In the genomic region with DNA sequence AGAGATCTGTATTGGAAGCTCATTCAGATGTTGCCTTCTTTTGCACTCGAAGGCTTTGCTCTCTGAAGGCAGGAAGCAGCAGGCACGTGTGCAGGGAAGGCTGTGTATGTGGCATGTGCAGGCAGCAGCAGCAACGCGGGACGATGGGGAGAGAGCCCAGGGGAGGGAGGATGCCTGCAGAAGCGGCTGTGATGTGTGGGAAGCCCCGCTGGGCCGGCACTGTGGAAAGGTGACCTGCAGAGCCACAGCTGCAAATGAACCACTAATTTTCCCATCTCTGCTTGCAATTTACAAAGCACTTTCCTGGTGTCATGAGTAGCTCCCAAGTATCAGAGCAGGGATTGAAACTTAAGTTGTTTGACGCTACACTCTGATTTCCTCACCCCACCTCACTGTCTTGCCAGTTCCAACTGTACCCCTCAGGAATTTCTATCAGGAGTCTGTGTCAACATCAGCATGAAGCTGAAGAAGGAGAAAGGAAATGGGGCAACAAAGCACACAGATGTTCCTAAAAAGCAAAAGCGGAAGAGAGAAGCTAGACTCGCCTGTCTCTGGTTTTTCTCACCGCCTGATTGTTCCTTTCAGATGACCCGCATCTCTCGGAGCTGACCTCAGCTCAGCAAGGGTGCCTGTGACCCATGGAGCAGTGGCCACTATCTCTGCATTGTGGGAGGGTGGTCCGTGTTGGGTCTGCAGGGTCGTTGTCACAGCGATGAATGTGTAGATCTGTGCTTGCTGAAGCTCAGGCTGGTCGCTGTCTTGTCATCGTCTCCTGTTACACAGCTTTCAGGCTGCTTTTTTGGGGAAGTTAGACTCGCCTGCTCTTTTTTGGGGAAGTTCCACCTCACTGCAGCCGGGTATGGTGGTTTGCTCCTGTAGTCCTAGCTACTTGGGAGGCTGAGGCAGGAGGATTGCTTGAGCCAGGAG, we compare ENCODE assay signal across 8 cellular contexts.
DNase-seq lines count a peak whose midpoint lies in the region; ATAC-seq, FAIRE-seq and TF ChIP-seq lines count a peak whose summit lies in the region.

No MANE protein-coding gene starts in this region.

- no peaks in the 10 kb centered on the region for H3K9me3 ChIP-seq in mesodermal cell (ENCODE audit: control insufficient read depth, low read length)

- peaks cover 9% of the 10 kb centered on the region for H3K4me1 ChIP-seq in mesodermal cell (ENCODE audit: control insufficient read depth, insufficient read depth, low read length, poor library complexity, severe bottlenecking)

- H3K27me3 Mint-ChIP-seq in activated CD4-positive, alpha-beta memory T cell treated with anti-CD3 and anti-CD28 coated beads, Interleukin-2, amount 10 ng/mL, durations not matched to agents 7 days and 5 days, result peaks cover 3% of the 10 kb centered on the region

- no peak for TF ChIP-seq CTCF in coronary artery (IDR thresholded peaks at IDR 0.05)

- 34 to 45% methylated on average over 13 to 20 of the region's 21 CpGs for WGBS in mesodermal cell (ENCODE audit: insufficient coverage in 2 of 2), 2 experiments

- CTCF ChIA-PET in activated CD4-positive, alpha-beta memory T cell treated with anti-CD3 and anti-CD28 coated beads, Interleukin-2, amount 10 ng/mL, durations not matched to agents 7 days and 5 days (lab: Charles Lee), result interaction anchor here (0.8 kb wide), 1 partner anchor 158 kb away, joined by 3 read pairs; no protein-coding TSS in a partner anchor

- H3K9me3 Mint-ChIP-seq in activated CD4-positive, alpha-beta memory T cell treated with anti-CD3 and anti-CD28 coated beads, Interleukin-2, amount 10 ng/mL, durations not matched to agents 7 days and 5 days, result no peaks in the 10 kb centered on the region

- ATAC-seq in GM19328 (IDR thresholded peaks at IDR 0.05; ENCODE audit: unreplicated experiment), result peak; percentile 61

- H3K36me3 Mint-ChIP-seq in activated CD4-positive, alpha-beta memory T cell treated with anti-CD3 and anti-CD28 coated beads, Interleukin-2, amount 10 ng/mL, durations not matched to agents 7 days and 5 days (ENCODE audit: low read depth), result no peaks in the 10 kb centered on the region

- H3K4me1 Mint-ChIP-seq in activated CD4-positive, alpha-beta memory T cell treated with anti-CD3 and anti-CD28 coated beads, Interleukin-2, amount 10 ng/mL, durations not matched to agents 7 days and 5 days, result peaks cover 8% of the 10 kb centered on the region

- H3K27ac Mint-ChIP-seq in activated CD4-positive, alpha-beta memory T cell treated with anti-CD3 and anti-CD28 coated beads, Interleukin-2, amount 10 ng/mL, durations not matched to agents 7 days and 5 days, result no peak overlapping the region

- in situ Hi-C loops in KBM-7 (cut with MboI; ENCODE audit: low pct_unique_long_range_greater_than_20kb, low sequenced_read_pairs), result no loop called here

- H3K27ac ChIP-seq in mesodermal cell (ENCODE audit: low read depth, low read length, severe bottlenecking) (peak overlapping the region; percentile 92), coronary artery (no peak overlapping the region)

- H3K4me3 ChIP-seq in mesodermal cell (ENCODE audit: extremely low read depth, insufficient read depth, low read length, poor library complexity, severe bottlenecking), result no peak overlapping the region
- H3K4me3 ChIP-seq in coronary artery, result no peak overlapping the region

- no peak for FAIRE-seq in RCC 7860 (lab: Jason Lieb, UNC)

- peak; percentile 90 to 92 for DNase-seq in AML-193 (lab: John Stamatoyannopoulos, UW)
- peak; percentile 94 for DNase-seq in KBM-7
- DNase-seq in activated CD4-positive, alpha-beta memory T cell treated with anti-CD3 and anti-CD28 coated beads, Interleukin-2, amount 10 ng/mL, durations not matched to agents 7 days and 5 days, result no peak
- DNase-seq in coronary artery (ENCODE audit: low spot score), result no peak
- no peak for DNase-seq in NCI-H1092 treated with DMSO at 0.1 percent for 48 hours (lab: John Stamatoyannopoulos, UW)
- DNase-seq in RCC 7860 (ENCODE audit: low spot score), result no peak

- H3K36me3 ChIP-seq in mesodermal cell (ENCODE audit: control insufficient read depth, insufficient read depth, low read length), result no peaks in the 10 kb centered on the region

- peak overlapping the region; percentile 28 for H3K4me3 Mint-ChIP-seq in activated CD4-positive, alpha-beta memory T cell treated with anti-CD3 and anti-CD28 coated beads, Interleukin-2, amount 10 ng/mL, durations not matched to agents 7 days and 5 days

- POLR2A ChIA-PET in activated CD4-positive, alpha-beta memory T cell treated with anti-CD3 and anti-CD28 coated beads, Interleukin-2, amount 10 ng/mL, durations not matched to agents 7 days and 5 days (lab: Charles Lee), result no interaction called here

Comparison
In these comparisons a context has a peak if more than half of its experiments do, and no peak if none do; other contexts are left out.
1. DNase-seq: peak in AML-193 (2 of 2) and KBM-7 (single experiment); none in activated CD4-positive, alpha-beta memory T cell treated with anti-CD3 and anti-CD28 coated beads, Interleukin-2, amount 10 ng/mL, durations not matched to agents 7 days and 5 days (single experiment), coronary artery (single experiment), NCI-H1092 treated with DMSO at 0.1 percent for 48 hours (single experiment) and RCC 7860 (single experiment).